ENCODE assay signal across 15 cellular contexts in the genomic region with DNA sequence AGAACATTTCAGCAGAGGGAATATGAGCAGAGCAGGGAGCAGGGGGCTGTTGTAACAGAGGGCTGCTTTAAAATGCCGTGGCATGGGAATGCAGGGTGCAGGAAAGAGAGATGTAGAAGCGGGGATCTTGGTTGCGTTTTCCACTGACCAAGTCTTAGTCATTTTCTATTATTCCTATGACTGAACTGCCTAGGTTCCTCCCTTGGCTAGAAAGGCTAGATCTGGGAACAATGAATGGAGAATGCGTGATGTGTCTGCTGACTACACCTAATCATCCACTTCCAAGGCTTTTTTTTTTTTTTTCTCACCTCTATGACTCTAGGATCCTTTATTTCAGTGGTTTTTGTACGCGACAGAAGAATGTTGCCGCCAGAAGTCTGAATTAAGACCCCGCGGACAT.
"Had no signal": no experiment of that assay in that cellular context is flagged by ENCODE, and none has a peak within 500 bp of the region (broad histone marks: within the 10 kb centered on the region; RNA-seq: fewer than 3 reads in every experiment).

No MANE protein-coding gene starts in this region.

- H3K36me3 Mint-ChIP-seq: memory B cell; natural killer cell treated with Interleukin-12 subunit alpha and Interleukin-12 subunit beta and Interleukin-15 and Interleukin-18, amount 100 ng/mL, for 72 hours had no signal

- H3K27me3 Mint-ChIP-seq: dendritic cell treated with granulocyte-macrophage colony-stimulating factor and Interleukin-4, amounts not matched to agents 40 ng/mL and 50 ng/mL, for 4 days; effector memory CD8-positive, alpha-beta T cell; memory B cell; natural killer cell treated with Interleukin-12 subunit alpha and Interleukin-12 subunit beta and Interleukin-15 and Interleukin-18, amount 100 ng/mL, for 72 hours had no signal

- H3K9me3 Mint-ChIP-seq: effector memory CD8-positive, alpha-beta T cell; memory B cell; natural killer cell treated with Interleukin-12 subunit alpha and Interleukin-12 subunit beta and Interleukin-15 and Interleukin-18, amount 100 ng/mL, for 72 hours had no signal

- ATAC-seq: effector memory CD8-positive, alpha-beta T cell; gastrocnemius medialis; heart right ventricle; natural killer cell treated with Interleukin-12 subunit alpha and Interleukin-12 subunit beta and Interleukin-15 and Interleukin-18, amount 100 ng/mL, for 72 hours had no signal

- H3K27ac Mint-ChIP-seq: dendritic cell treated with granulocyte-macrophage colony-stimulating factor and Interleukin-4, amounts not matched to agents 40 ng/mL and 50 ng/mL, for 4 days; effector memory CD8-positive, alpha-beta T cell; memory B cell; natural killer cell treated with Interleukin-12 subunit alpha and Interleukin-12 subunit beta and Interleukin-15 and Interleukin-18, amount 100 ng/mL, for 72 hours had no signal

- DNase-seq: effector memory CD8-positive, alpha-beta T cell; gastrocnemius medialis; heart right ventricle; hypothalamus; kidney glomerular epithelial cell; midbrain; occipital lobe; small intestine; stimulated activated CD4-positive, alpha-beta T cell treated with anti-CD3 and anti-CD28 coated beads, Interleukin-12 subunit alpha, Interleukin-12 subunit beta, amount 100 ng/mL, for 4 hours; stimulated activated naive CD4-positive, alpha-beta T cell treated with Interleukin-2 at 50 U/mL for 16 hours; upper lobe of left lung; uterus had no signal

- H3K4me3 Mint-ChIP-seq: dendritic cell treated with granulocyte-macrophage colony-stimulating factor and Interleukin-4, amounts not matched to agents 40 ng/mL and 50 ng/mL, for 4 days; effector memory CD8-positive, alpha-beta T cell; memory B cell; natural killer cell treated with Interleukin-12 subunit alpha and Interleukin-12 subunit beta and Interleukin-15 and Interleukin-18, amount 100 ng/mL, for 72 hours had no signal

- H3K4me1 Mint-ChIP-seq: memory B cell had no signal
